21 cellular contexts compared by ENCODE assay signal in the genomic region with DNA sequence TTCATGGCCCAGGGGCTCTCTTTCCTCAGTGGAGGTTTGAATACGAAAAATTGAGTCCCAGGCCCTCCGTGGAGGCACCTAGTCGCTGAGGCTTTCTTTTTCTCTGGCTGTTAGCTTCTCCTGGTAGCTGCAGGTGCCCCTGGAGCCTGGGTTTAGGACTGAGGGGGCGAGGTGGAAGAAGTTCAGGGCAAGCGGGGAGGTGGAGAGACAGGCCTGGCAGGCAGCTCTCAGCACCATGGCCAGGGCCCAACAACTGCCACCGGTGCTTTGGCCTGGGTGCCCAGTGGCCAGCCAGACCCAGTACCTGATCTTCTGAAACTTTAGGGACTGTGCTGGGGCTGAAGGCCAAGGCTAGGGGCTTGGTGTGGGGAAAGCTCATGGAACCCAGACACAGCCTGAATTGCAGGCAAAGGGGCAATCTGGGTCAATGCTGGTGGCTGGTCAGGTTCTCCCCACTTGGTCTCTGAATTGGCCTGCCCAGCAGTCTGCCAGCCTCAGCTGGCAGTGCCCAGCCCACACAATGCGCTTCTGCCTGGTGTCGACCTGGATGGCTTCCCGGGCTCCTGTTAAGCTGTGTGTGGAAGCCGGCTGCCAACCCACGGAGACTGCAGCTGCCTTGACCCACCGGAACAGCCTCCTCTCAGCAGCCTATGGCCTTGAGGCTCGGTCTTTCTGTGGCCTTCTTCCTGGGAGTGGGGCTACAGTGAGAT. TPM values are rescaled to one million over a fixed set of nuclear protein-coding genes. Genes with fewer than 3 reads are reported as not detected.
DNase-seq lines count a peak whose midpoint lies in the region; ATAC-seq lines count a peak whose summit lies in the region.
"Had no signal": no experiment of that assay in that cellular context is flagged by ENCODE, and none has a peak within 500 bp of the region (broad histone marks: within the 10 kb centered on the region; RNA-seq: fewer than 3 reads in every experiment).

No MANE protein-coding gene starts in this region.

- peak overlapping the region; percentile 30 for H3K4me3 ChIP-seq in iPS-15b (ENCODE audit: low read depth, low read length)
- H3K4me3 ChIP-seq: heart right ventricle, MG63, upper lobe of right lung had no signal

- no peaks in the 10 kb centered on the region for H3K36me3 ChIP-seq in iPS-15b (ENCODE audit: control insufficient read depth, insufficient read depth, low read length)
- H3K36me3 ChIP-seq: heart right ventricle, MG63, upper lobe of right lung had no signal

- H3K27ac Mint-ChIP-seq in activated CD4-positive, alpha-beta T cell treated with anti-CD3 and anti-CD28 coated beads, Interleukin-2, amount 10 ng/mL, durations not matched to agents 24 days and 14 days, result no peak overlapping the region
- H3K27ac Mint-ChIP-seq: activated CD8-positive, alpha-beta T cell treated with anti-CD3 and anti-CD28 coated beads for 36 hours; activated naive CD8-positive, alpha-beta T cell; CD4-positive, alpha-beta T cell; effector memory CD8-positive, alpha-beta T cell had no signal

- no peak overlapping the region for H3K9ac ChIP-seq in iPS-15b (ENCODE audit: low read depth, low read length)

- peaks cover 9% of the 10 kb centered on the region for H3K4me1 Mint-ChIP-seq in activated CD4-positive, alpha-beta T cell treated with anti-CD3 and anti-CD28 coated beads, Interleukin-2, amount 10 ng/mL, durations not matched to agents 24 days and 14 days

- H3K36me3 Mint-ChIP-seq in activated CD4-positive, alpha-beta T cell treated with anti-CD3 and anti-CD28 coated beads, Interleukin-2, amount 10 ng/mL, durations not matched to agents 24 days and 14 days (ENCODE audit: low read depth), result no peaks in the 10 kb centered on the region
- H3K36me3 Mint-ChIP-seq: activated naive CD8-positive, alpha-beta T cell had no signal

- no peak overlapping the region for H3K4me3 Mint-ChIP-seq in activated CD4-positive, alpha-beta T cell treated with anti-CD3 and anti-CD28 coated beads, Interleukin-2, amount 10 ng/mL, durations not matched to agents 24 days and 14 days
- H3K4me3 Mint-ChIP-seq: activated CD8-positive, alpha-beta T cell treated with anti-CD3 and anti-CD28 coated beads for 36 hours; activated naive CD8-positive, alpha-beta T cell; CD4-positive, alpha-beta T cell; effector memory CD8-positive, alpha-beta T cell; neural crest cell had no signal

- H3K9me3 ChIP-seq in iPS-15b (ENCODE audit: control insufficient read depth, insufficient read depth, low read length), result peaks cover 3% of the 10 kb centered on the region
- H3K9me3 ChIP-seq: heart right ventricle, MG63, upper lobe of right lung had no signal

- ATAC-seq in HG03354 (IDR thresholded peaks at IDR 0.05; ENCODE audit: poor library complexity, severe bottlenecking, unreplicated experiment) (no peak), GM18511 (IDR thresholded peaks at IDR 0.05; ENCODE audit: unreplicated experiment) (no peak)
- ATAC-seq: activated CD8-positive, alpha-beta T cell treated with anti-CD3 and anti-CD28 coated beads for 36 hours; effector memory CD8-positive, alpha-beta T cell had no signal

- peaks cover 12% of the 10 kb centered on the region for H3K4me1 ChIP-seq in iPS-15b (ENCODE audit: control insufficient read depth, insufficient read depth, low read length)

- intact Hi-C loops in activated CD4-positive, alpha-beta T cell treated with anti-CD3 and anti-CD28 coated beads, Interleukin-2, amount 10 ng/mL, durations not matched to agents 24 days and 14 days (cut with micrococcal nuclease), result no loop called here

- H3K27me3 Mint-ChIP-seq in activated CD4-positive, alpha-beta T cell treated with anti-CD3 and anti-CD28 coated beads, Interleukin-2, amount 10 ng/mL, durations not matched to agents 24 days and 14 days, result peaks cover 83% of the 10 kb centered on the region

- H3K27ac ChIP-seq in angular gyrus (ENCODE audit: low read depth, low read length), result peak overlapping the region; percentile 50
- H3K27ac ChIP-seq: heart right ventricle, upper lobe of right lung had no signal

- H3K27me3 ChIP-seq in iPS-15b (ENCODE audit: control insufficient read depth, insufficient read depth, low read length), result peaks cover 100% of the 10 kb centered on the region

- no peaks in the 10 kb centered on the region for H3K9me3 Mint-ChIP-seq in activated CD4-positive, alpha-beta T cell treated with anti-CD3 and anti-CD28 coated beads, Interleukin-2, amount 10 ng/mL, durations not matched to agents 24 days and 14 days
- H3K9me3 Mint-ChIP-seq: activated CD8-positive, alpha-beta T cell treated with anti-CD3 and anti-CD28 coated beads for 36 hours; CD4-positive, alpha-beta T cell; effector memory CD8-positive, alpha-beta T cell; neural crest cell had no signal

- DNase-seq in activated CD4-positive, alpha-beta T cell treated with anti-CD3 and anti-CD28 coated beads, Interleukin-2, amount 10 ng/mL, durations not matched to agents 24 days and 14 days, result peak; percentile 53
- DNase-seq in activated CD4-positive, alpha-beta T cell treated with anti-CD3 and anti-CD28 coated beads for 4 hours, result no peak
- DNase-seq in SW 1271 (lab: John Stamatoyannopoulos, UW), result no peak
- DNase-seq in NCI-H187 (lab: John Stamatoyannopoulos, UW), result no peak
- DNase-seq: ACHN; activated CD8-positive, alpha-beta T cell treated with anti-CD3 and anti-CD28 coated beads for 36 hours; activated T-cell treated with anti-CD3 and anti-CD28 coated beads, Interleukin-2, amount 50 U/mL, for 48 hours; CD4-positive, alpha-beta T cell; effector memory CD8-positive, alpha-beta T cell; heart right ventricle; mesendoderm; MG63; retina; stimulated activated naive CD4-positive, alpha-beta T cell; upper lobe of right lung had no signal

RNA-seq across cellular contexts. Expression of gene POLG, which starts 30.3 kb away (rescaled TPM):
- total RNA-seq in activated CD4-positive, alpha-beta T cell treated with anti-CD3 and anti-CD28 coated beads, Interleukin-2, amount 10 ng/mL, durations not matched to agents 24 days and 14 days, result 124 and 134 TPM in 2 replicates
